In genomic region chr5:68240196-68240595, GRCh38 we compare ENCODE assay signal across 8 cellular contexts. TPM values are rescaled to one million over a fixed set of nuclear protein-coding genes. Genes with fewer than 3 reads are reported as not detected.
DNase-seq lines count a peak whose midpoint lies in the region; ATAC-seq and TF ChIP-seq lines count a peak whose summit lies in the region.

No MANE protein-coding gene starts in this region.

- peaks cover 84% of the 10 kb centered on the region for H3K4me1 Mint-ChIP-seq in activated T-cell treated with anti-CD3 and anti-CD28 coated beads, Interleukin-2, amount 50 U/mL, for 24 hours (ENCODE audit: low read depth)
- peaks cover 71% of the 10 kb centered on the region for H3K4me1 Mint-ChIP-seq in activated T-helper 1 cell treated with anti-CD3 and anti-CD28 coated beads, Interleukin-12 subunit alpha, Interleukin-12 subunit beta, Interleukin-2, Interleukin-4 antibody, amounts not matched to agents 30 ng/mL and 10 ng/mL and 1 ng/mL, durations not matched to agents 14 hours and 24 hours and 36 hours (ENCODE audit: low read depth)

- TF ChIP-seq CTCF in osteoblast (IDR thresholded peaks at IDR 0.05; ENCODE audit: extremely low read depth, low read depth, low read length), result no peak

- intact Hi-C loops in activated T-helper 1 cell treated with anti-CD3 and anti-CD28 coated beads, Interleukin-12 subunit alpha, Interleukin-12 subunit beta, Interleukin-2, Interleukin-4 antibody, amounts not matched to agents 30 ng/mL and 10 ng/mL and 1 ng/mL, durations not matched to agents 14 hours and 24 hours and 36 hours (cut with micrococcal nuclease), result no loop called here

- ATAC-seq in HG03175 (IDR thresholded peaks at IDR 0.05; ENCODE audit: unreplicated experiment), result peak; percentile 67

- no peaks in the 10 kb centered on the region for H3K36me3 ChIP-seq in osteoblast (ENCODE audit: insufficient read depth, low read length)

- no peaks in the 10 kb centered on the region for H4K20me1 ChIP-seq in osteoblast (ENCODE audit: insufficient read depth, low read length)

- no peak overlapping the region for H3K4me3 ChIP-seq in osteoblast (ENCODE audit: insufficient read depth, low read length)

- no peak for DNase-seq in activated T-cell treated with anti-CD3 and anti-CD28 coated beads, Interleukin-2, amount 50 U/mL, for 24 hours
- no peak for DNase-seq in activated T-cell treated with anti-CD3 and anti-CD28 coated beads, Interleukin-2, amount 50 U/mL, for 48 hours
- DNase-seq in activated T-helper 1 cell treated with anti-CD3 and anti-CD28 coated beads, Interleukin-12 subunit alpha, Interleukin-12 subunit beta, Interleukin-2, Interleukin-4 antibody, amounts not matched to agents 30 ng/mL and 10 ng/mL and 1 ng/mL, durations not matched to agents 14 hours and 24 hours and 36 hours (ENCODE audit: low spot score), result no peak
- no peak for DNase-seq in osteoblast (ENCODE audit: insufficient read length, low spot score, missing footprints)
- no peak for DNase-seq in ureter (ENCODE audit: low spot score)
- no peak for DNase-seq in NCI-H2227 (lab: John Stamatoyannopoulos, UW; ENCODE audit: unreplicated experiment)
- DNase-seq in ecto neural progenitor cell (ENCODE audit: low spot score), result no peak

- peak overlapping the region; percentile 72 for H3K27ac ChIP-seq in osteoblast (ENCODE audit: low read depth, low read length)

- H3K4me2 ChIP-seq in osteoblast (ENCODE audit: insufficient read depth, low read length), result peak overlapping the region; percentile 16

- no peaks in the 10 kb centered on the region for H3K9me3 Mint-ChIP-seq in activated T-cell treated with anti-CD3 and anti-CD28 coated beads, Interleukin-2, amount 50 U/mL, for 24 hours
- H3K9me3 Mint-ChIP-seq in activated T-helper 1 cell treated with anti-CD3 and anti-CD28 coated beads, Interleukin-12 subunit alpha, Interleukin-12 subunit beta, Interleukin-2, Interleukin-4 antibody, amounts not matched to agents 30 ng/mL and 10 ng/mL and 1 ng/mL, durations not matched to agents 14 hours and 24 hours and 36 hours, result no peaks in the 10 kb centered on the region

- H3K27me3 ChIP-seq in osteoblast (ENCODE audit: insufficient read depth, low read length), result no peaks in the 10 kb centered on the region

- H3K4me3 Mint-ChIP-seq in activated T-cell treated with anti-CD3 and anti-CD28 coated beads, Interleukin-2, amount 50 U/mL, for 24 hours, result no peak overlapping the region
- H3K4me3 Mint-ChIP-seq in activated T-helper 1 cell treated with anti-CD3 and anti-CD28 coated beads, Interleukin-12 subunit alpha, Interleukin-12 subunit beta, Interleukin-2, Interleukin-4 antibody, amounts not matched to agents 30 ng/mL and 10 ng/mL and 1 ng/mL, durations not matched to agents 14 hours and 24 hours and 36 hours, result peak overlapping the region; percentile 0

- H3K4me1 ChIP-seq in osteoblast (ENCODE audit: insufficient read depth, low read length), result peaks cover 35% of the 10 kb centered on the region

- H3K27ac Mint-ChIP-seq in activated T-cell treated with anti-CD3 and anti-CD28 coated beads, Interleukin-2, amount 50 U/mL, for 24 hours, result peak overlapping the region; percentile 89
- peak overlapping the region; percentile 41 for H3K27ac Mint-ChIP-seq in activated T-helper 1 cell treated with anti-CD3 and anti-CD28 coated beads, Interleukin-12 subunit alpha, Interleukin-12 subunit beta, Interleukin-2, Interleukin-4 antibody, amounts not matched to agents 30 ng/mL and 10 ng/mL and 1 ng/mL, durations not matched to agents 14 hours and 24 hours and 36 hours

- no peaks in the 10 kb centered on the region for H3K27me3 Mint-ChIP-seq in activated T-cell treated with anti-CD3 and anti-CD28 coated beads, Interleukin-2, amount 50 U/mL, for 24 hours
- no peaks in the 10 kb centered on the region for H3K27me3 Mint-ChIP-seq in activated T-helper 1 cell treated with anti-CD3 and anti-CD28 coated beads, Interleukin-12 subunit alpha, Interleukin-12 subunit beta, Interleukin-2, Interleukin-4 antibody, amounts not matched to agents 30 ng/mL and 10 ng/mL and 1 ng/mL, durations not matched to agents 14 hours and 24 hours and 36 hours (ENCODE audit: insufficient read depth)

- H3K36me3 Mint-ChIP-seq in activated T-cell treated with anti-CD3 and anti-CD28 coated beads, Interleukin-2, amount 50 U/mL, for 24 hours (ENCODE audit: low read depth), result peaks cover 29% of the 10 kb centered on the region
- peaks cover 12% of the 10 kb centered on the region for H3K36me3 Mint-ChIP-seq in activated T-helper 1 cell treated with anti-CD3 and anti-CD28 coated beads, Interleukin-12 subunit alpha, Interleukin-12 subunit beta, Interleukin-2, Interleukin-4 antibody, amounts not matched to agents 30 ng/mL and 10 ng/mL and 1 ng/mL, durations not matched to agents 14 hours and 24 hours and 36 hours (ENCODE audit: low read depth)

- no peak overlapping the region for H2AFZ ChIP-seq in osteoblast (ENCODE audit: low read length)

- no peaks in the 10 kb centered on the region for H3K9me3 ChIP-seq in osteoblast (ENCODE audit: low read depth, low read length)

- peaks cover 40% of the 10 kb centered on the region for H3K79me2 ChIP-seq in osteoblast (ENCODE audit: insufficient read depth, low read length)

RNA-seq across cellular contexts. Expression of gene PIK3R1, which starts 24.6 kb away (rescaled TPM):
- total RNA-seq in activated T-helper 1 cell treated with anti-CD3 and anti-CD28 coated beads, Interleukin-12 subunit alpha, Interleukin-12 subunit beta, Interleukin-2, Interleukin-4 antibody, amounts not matched to agents 30 ng/mL and 10 ng/mL and 1 ng/mL, durations not matched to agents 14 hours and 24 hours and 36 hours, result 43.3 and 46.2 TPM in 2 replicates
- total RNA-seq in osteoblast (26.8 and 37.7 TPM in 2 replicates), ureter (185 TPM)
